24 cellular contexts compared by ENCODE assay signal in the genomic region with DNA sequence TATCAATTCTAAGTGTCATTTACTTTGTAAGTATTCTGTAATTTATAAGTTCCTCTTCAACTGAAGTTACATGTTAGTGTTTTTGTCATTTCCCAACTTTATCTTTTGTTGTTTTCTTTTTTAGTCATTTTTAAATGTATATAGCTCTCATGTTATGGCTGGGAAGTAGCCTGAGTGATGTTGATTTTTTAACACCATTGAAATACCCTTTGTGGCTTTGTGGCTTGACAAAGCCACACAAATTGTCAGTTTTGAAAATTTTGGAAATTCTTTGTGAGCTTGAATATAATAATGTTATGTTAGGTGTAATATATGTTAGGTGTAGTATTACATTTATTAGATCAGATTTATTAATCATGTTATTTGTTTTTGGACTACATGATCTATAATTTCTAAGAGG.
"Had no signal": no experiment of that assay in that cellular context is flagged by ENCODE, and none has a peak within 500 bp of the region (broad histone marks: within the 10 kb centered on the region; RNA-seq: fewer than 3 reads in every experiment).

No MANE protein-coding gene starts in this region.

- H3K9me3 Mint-ChIP-seq: immature natural killer cell; natural killer cell; stimulated activated naive B cell treated with anti-CD40 and anti-IgM and Interleukin-4, amounts not matched to agents 10 μg/mL and 1 μg/mL and 100 μg/mL, for 72 hours had no signal

- DNase-seq: hypothalamus; immature natural killer cell; kidney; left colon; left lung; lower lobe of right lung; mammary epithelial cell; mesenchymal stem cell; natural killer cell; ovary; retina; right cardiac atrium; stimulated activated CD4-positive, alpha-beta T cell treated with anti-CD3 and anti-CD28 coated beads, Interleukin-12 subunit alpha, Interleukin-12 subunit beta, amount 100 ng/mL, for 4 hours; stimulated activated CD4-positive, alpha-beta T cell treated with anti-CD3 and anti-CD28 coated beads, Interleukin-15, amount 100 ng/mL, for 24 hours; stimulated activated CD4-positive, alpha-beta T cell treated with anti-CD3 and anti-CD28 coated beads, Interleukin-2, amount 100 ng/mL, for 24 hours; stimulated activated CD4-positive, alpha-beta T cell treated with anti-CD3 and anti-CD28 coated beads, Interleukin-4, amount 100 ng/mL, for 1 hour; stimulated activated naive B cell treated with anti-CD40 and anti-IgM and Interleukin-4, amounts not matched to agents 10 μg/mL and 1 μg/mL and 100 μg/mL, for 72 hours; stimulated activated naive CD8-positive, alpha-beta T cell treated with anti-CD3 and anti-CD28 coated beads, Interleukin-15, Interleukin-2, amounts not matched to agents 100 U/mL and 50 U/mL, for 24 hours; stomach; testis; thyroid gland; transverse colon; upper lobe of left lung had no signal

- FAIRE-seq: kidney had no signal

- ATAC-seq: left colon; left lung; lower lobe of right lung; natural killer cell; right cardiac atrium; sciatic nerve; stimulated activated naive B cell treated with anti-CD40 and anti-IgM and Interleukin-4, amounts not matched to agents 10 μg/mL and 1 μg/mL and 100 μg/mL, for 72 hours; stimulated activated naive CD8-positive, alpha-beta T cell treated with anti-CD3 and anti-CD28 coated beads, Interleukin-15, Interleukin-2, amounts not matched to agents 100 U/mL and 50 U/mL, for 24 hours had no signal

- H3K4me1 Mint-ChIP-seq: natural killer cell had no signal

- H3K4me3 Mint-ChIP-seq: immature natural killer cell; natural killer cell; stimulated activated naive B cell treated with anti-CD40 and anti-IgM and Interleukin-4, amounts not matched to agents 10 μg/mL and 1 μg/mL and 100 μg/mL, for 72 hours had no signal

- H3K27ac Mint-ChIP-seq: natural killer cell; stimulated activated naive B cell treated with anti-CD40 and anti-IgM and Interleukin-4, amounts not matched to agents 10 μg/mL and 1 μg/mL and 100 μg/mL, for 72 hours had no signal

- H3K27me3 Mint-ChIP-seq: stimulated activated naive B cell treated with anti-CD40 and anti-IgM and Interleukin-4, amounts not matched to agents 10 μg/mL and 1 μg/mL and 100 μg/mL, for 72 hours had no signal
